Comparison of ENCODE assay signal across 23 cellular contexts in genomic region chr3:100093826-100094225, GRCh38. TPM values are rescaled to one million over a fixed set of nuclear protein-coding genes. Genes with fewer than 3 reads are reported as not detected.
A peak's percentile ranks its signal among the peaks of the same experiment; 100 is the strongest.
DNase-seq lines count a peak whose midpoint lies in the region; ATAC-seq and TF ChIP-seq lines count a peak whose summit lies in the region.
"Had no signal": no experiment of that assay in that cellular context is flagged by ENCODE, and none has a peak within 500 bp of the region (broad histone marks: within the 10 kb centered on the region; RNA-seq: fewer than 3 reads in every experiment).

No MANE protein-coding gene starts in this region.

- no peaks in the 10 kb centered on the region for H3K79me2 ChIP-seq in SK-N-SH (ENCODE audit: insufficient read depth)

- no peak overlapping the region for H3K9ac ChIP-seq in SK-N-SH

- H4K20me1 ChIP-seq in SK-N-SH (ENCODE audit: insufficient read depth), result no peaks in the 10 kb centered on the region

- H3K27me3 ChIP-seq in SK-N-SH (ENCODE audit: insufficient read depth), result no peaks in the 10 kb centered on the region
- H3K27me3 ChIP-seq in psoas muscle (ENCODE audit: insufficient read depth in 3 of 3, low read length in 2 of 3), result no peaks in the 10 kb centered on the region
- no peaks in the 10 kb centered on the region for H3K27me3 ChIP-seq in heart left ventricle

- DNase-seq in SK-N-SH (no peak), NCI-H226 (peak; percentile 48), epithelial cell of esophagus (ENCODE audit: low read depth) (peak; percentile 19), psoas muscle (no peak), GM13977 (ENCODE audit: low spot score) (no peak), HUDEP-2 (lab: John Stamatoyannopoulos, UW; ENCODE audit: unreplicated experiment in 76 of 76) (no peak), heart left ventricle (no peak)
- DNase-seq: ACHN; C1 segment of cervical spinal cord; CD8-positive, alpha-beta T cell; DMS153; GDM1; MM.1S; NCI-H1048; NCI-H1417 treated with DMSO at 0.1 percent for 48 hours; NCI-H187; NCI-H2107; NK-92 treated with Interleukin-12 subunit alpha and Interleukin-12 subunit beta, amount 100 ng/mL, for 24 hours; SIG-M5 had no signal

- intact Hi-C loops in psoas muscle (cut with DNase I) (loop anchor here in 1 of 2 donors (10.0 kb wide), 1 partner anchor 1591 kb away; the partner anchor contains the start of gene RPL24), heart left ventricle (cut with DNase I) (no loop called here)

- H3K9me2 ChIP-seq in SK-N-SH, result no peaks in the 10 kb centered on the region

- H3K36me3 ChIP-seq in SK-N-SH (replicated peaks in 1 of 2; ENCODE audit: control insufficient read depth in 1 of 2, insufficient read depth in 2 of 2, low read length in 1 of 2) (no peaks in the 10 kb centered on the region), psoas muscle (ENCODE audit: insufficient read depth in 1 of 2, low read depth in 1 of 2) (no peaks in the 10 kb centered on the region), heart left ventricle (no peaks in the 10 kb centered on the region)
- H3K36me3 ChIP-seq: HAP-1 had no signal

- CTCF ChIA-PET in SK-N-SH (lab: Yijun Ruan, JAX), result no interaction called here

- H2AFZ ChIP-seq in SK-N-SH (ENCODE audit: low read depth), result no peak overlapping the region

- H3K4me3 ChIP-seq in SK-N-SH (ENCODE audit: low read depth in 2 of 2, low read length in 1 of 2), result no peak overlapping the region
- no peak overlapping the region for H3K4me3 ChIP-seq in epithelial cell of esophagus (ENCODE audit: low read length)
- H3K4me3 ChIP-seq in psoas muscle, result no peak overlapping the region
- no peak overlapping the region for H3K4me3 ChIP-seq in heart left ventricle
- H3K4me3 ChIP-seq: HAP-1 had no signal

- H3K27ac ChIP-seq in SK-N-SH (ENCODE audit: low read depth in 2 of 2, low read length in 1 of 2) (no peak overlapping the region), psoas muscle (peak overlapping the region; percentile 84), heart left ventricle (no peak overlapping the region)
- H3K27ac ChIP-seq: 22Rv1 had no signal

- 97% methylated on average over 1 of the region's 1 CpG for WGBS in SK-N-SH (ENCODE audit: low lambda C conversion rate)
- WGBS in psoas muscle, 3 donors, result 67 to 85% (median 80%) methylated on average over 1 of the region's 1 CpG
- WGBS in heart left ventricle, 4 donors, result 94 to 100% (median 96%) methylated on average over 1 of the region's 1 CpG

- H3K4me1 ChIP-seq in SK-N-SH (ENCODE audit: control insufficient read depth in 1 of 2, insufficient read depth in 2 of 2, low read depth in 1 of 2, low read length in 1 of 2), result peaks cover 3 to 15% of the 10 kb centered on the region in 2 experiments
- H3K4me1 ChIP-seq in psoas muscle, result peaks cover 61% of the 10 kb centered on the region
- peaks cover 0 to 38% (median 31%) of the 10 kb centered on the region in 12 donors for H3K4me1 ChIP-seq in heart left ventricle

- no peak for TF ChIP-seq RAD21 in SK-N-SH (IDR thresholded peaks at IDR 0.05; ENCODE audit: low read length)

- TF ChIP-seq POLR2A in heart left ventricle (IDR thresholded peaks at IDR 0.05), result no peak

- H3K4me2 ChIP-seq in SK-N-SH, result no peak overlapping the region

- POLR2A ChIA-PET in SK-N-SH (lab: Yijun Ruan, JAX), result no interaction called here

- no peak for TF ChIP-seq EP300 in SK-N-SH (IDR thresholded peaks at IDR 0.05; ENCODE audit: borderline replicate concordance in 1 of 2, low read depth in 1 of 2, low read length in 1 of 2)

- no peak for ATAC-seq in SK-N-SH treated with all-trans-retinoic acid at 6 μM for 48 hours
- no peak for ATAC-seq in psoas muscle
- ATAC-seq in heart left ventricle, result no peak
- ATAC-seq: CD8-positive, alpha-beta T cell; Panc1 had no signal

- peaks cover 6% of the 10 kb centered on the region for H3F3A ChIP-seq in SK-N-SH (replicated peaks; ENCODE audit: insufficient read depth)

- H3K9me3 ChIP-seq in SK-N-SH (no peaks in the 10 kb centered on the region), psoas muscle (no peaks in the 10 kb centered on the region), heart left ventricle (no peaks in the 10 kb centered on the region)
- H3K9me3 ChIP-seq: HAP-1 had no signal

- TF ChIP-seq CTCF in SK-N-SH (IDR thresholded peaks at IDR 0.05) (no peak), epithelial cell of esophagus (IDR thresholded peaks at IDR 0.05; ENCODE audit: insufficient read depth, low read depth, low read length, missing control alignments) (no peak), psoas muscle (IDR thresholded peaks at IDR 0.05) (no peak), GM13977 (IDR thresholded peaks at IDR 0.05; ENCODE audit: extremely low read depth, insufficient read depth, missing control alignments) (no peak), heart left ventricle (IDR thresholded peaks at IDR 0.05) (no peak)

- in situ Hi-C loops in GM13977 (cut with MboI; ENCODE audit: low pct_unique_long_range_greater_than_20kb, low sequenced_read_pairs, unreplicated experiment), result no loop called here

TF ChIP-seq in SK-N-SH, 30 proteins besides CTCF, POLR2A, EP300 and RAD21 (continues in another document):
- TF ChIP-seq USF2 (IDR thresholded peaks at IDR 0.05; ENCODE audit: borderline replicate concordance, low read depth, low read length) (no peak), NRF1 (IDR thresholded peaks at IDR 0.05; ENCODE audit: low read depth, low read length) (no peak), TAF1 (IDR thresholded peaks at IDR 0.05; ENCODE audit: borderline replicate concordance, low read depth, low read length) (no peak), NFIC (IDR thresholded peaks at IDR 0.05; ENCODE audit: borderline replicate concordance) (peak; percentile 23; the same call in 1 of the 2 replicates), EZH2phosphoT487 (IDR thresholded peaks at IDR 0.05; ENCODE audit: borderline replicate concordance, low read depth) (no peak), USF1 (IDR thresholded peaks at IDR 0.05; ENCODE audit: borderline replicate concordance, low read depth) (no peak), FOXM1 (IDR thresholded peaks at IDR 0.05; ENCODE audit: low read depth) (no peak), ELF1 (IDR thresholded peaks at IDR 0.05) (no peak), TEAD4 (IDR thresholded peaks at IDR 0.05; ENCODE audit: borderline replicate concordance, insufficient read depth) (no peak), GABPA (IDR thresholded peaks at IDR 0.05; ENCODE audit: low read depth) (no peak), YY1 (IDR thresholded peaks at IDR 0.05; ENCODE audit: low read depth) (no peak), MEF2A (IDR thresholded peaks at IDR 0.05; ENCODE audit: borderline replicate concordance, low read depth) (no peak)

TF ChIP-seq in SK-N-SH treated with all-trans-retinoic acid at 6 μM for 48 hours, 23 proteins besides CTCF, POLR2A, EP300 and RAD21:
- TF ChIP-seq ARNTL (CRISPR knock-in tag; IDR thresholded peaks at IDR 0.05; ENCODE audit: borderline replicate concordance, low read depth) (no peak), ESRRG (CRISPR knock-in tag; IDR thresholded peaks at IDR 0.05) (no peak), ZC3H10 (CRISPR knock-in tag; IDR thresholded peaks at IDR 0.05) (no peak), BACH2 (CRISPR knock-in tag; IDR thresholded peaks at IDR 0.05; ENCODE audit: borderline replicate concordance) (no peak), CREB5 (CRISPR knock-in tag; IDR thresholded peaks at IDR 0.05; ENCODE audit: low read depth) (no peak)

RNA-seq across cellular contexts. Expression of gene FILIP1L, which starts 20.5 kb away (rescaled TPM):
- polyA plus RNA-seq in SK-N-SH (2012; rRNA removed) (26.8 and 35.9 TPM in 2 replicates), psoas muscle (10 to 100 TPM in 2 of 3 donors, 1 to 10 TPM in 1; 9.2 to 28.0 (median 15.5) TPM), heart left ventricle (10 to 100 TPM; 18.2 to 77.3 TPM)
- polyA plus RNA-seq in SK-N-SH (2012; cell fraction: cytosol; rRNA removed), result 32.0 and 36.4 TPM in 2 replicates
- 10.0 and 30.0 TPM in 2 replicates for polyA plus RNA-seq in SK-N-SH (2012; cell fraction: nucleus; rRNA removed)
- total RNA-seq in psoas muscle (100 to 1,000 TPM in 3 of 4 donors, 10 to 100 TPM in 1; 78.5 to 274 (median 138) TPM), heart left ventricle (100 to 1,000 TPM in 1 of 9 donors, 10 to 100 TPM in 8; 47.0 to 120 (median 77.4) TPM)

Comparison
In these comparisons a context has a peak if more than half of its experiments do, and no peak if none do; other contexts are left out.
1. DNase-seq: peak in NCI-H226 (single experiment) and epithelial cell of esophagus (single experiment); none in SK-N-SH (single experiment), psoas muscle (0 of 2), GM13977 (single experiment), HUDEP-2 (0 of 76) and heart left ventricle (0 of 5).